Comparison of ENCODE assay signal across 2 cellular contexts in genomic region chr16:67111951-67112444, GRCh38.
TF ChIP-seq lines count a peak whose summit lies in the region.

No MANE protein-coding gene starts in this region.

TF ChIP-seq in GM23338, 12 proteins besides CTCF, POLR2A, EP300 and RAD21 (continued from another document):
- no peak for TF ChIP-seq POLR2AphosphoS5 (IDR thresholded peaks at IDR 0.05; ENCODE audit: low read depth)
- TF ChIP-seq CREB1 (CRISPR knock-in tag; IDR thresholded peaks at IDR 0.05; ENCODE audit: low read depth) = no peak
- TF ChIP-seq EZH2 (IDR thresholded peaks at IDR 0.05; ENCODE audit: low read depth, unreplicated experiment) = no peak
- no peak for TF ChIP-seq JUNB (IDR thresholded peaks at IDR 0.05; ENCODE audit: unreplicated experiment)
- no peak for TF ChIP-seq NANOG (IDR thresholded peaks at IDR 0.05; ENCODE audit: borderline replicate concordance)
- no peak for TF ChIP-seq STAT1 (IDR thresholded peaks at IDR 0.05; ENCODE audit: unreplicated experiment)
- TF ChIP-seq, protein P1, sequence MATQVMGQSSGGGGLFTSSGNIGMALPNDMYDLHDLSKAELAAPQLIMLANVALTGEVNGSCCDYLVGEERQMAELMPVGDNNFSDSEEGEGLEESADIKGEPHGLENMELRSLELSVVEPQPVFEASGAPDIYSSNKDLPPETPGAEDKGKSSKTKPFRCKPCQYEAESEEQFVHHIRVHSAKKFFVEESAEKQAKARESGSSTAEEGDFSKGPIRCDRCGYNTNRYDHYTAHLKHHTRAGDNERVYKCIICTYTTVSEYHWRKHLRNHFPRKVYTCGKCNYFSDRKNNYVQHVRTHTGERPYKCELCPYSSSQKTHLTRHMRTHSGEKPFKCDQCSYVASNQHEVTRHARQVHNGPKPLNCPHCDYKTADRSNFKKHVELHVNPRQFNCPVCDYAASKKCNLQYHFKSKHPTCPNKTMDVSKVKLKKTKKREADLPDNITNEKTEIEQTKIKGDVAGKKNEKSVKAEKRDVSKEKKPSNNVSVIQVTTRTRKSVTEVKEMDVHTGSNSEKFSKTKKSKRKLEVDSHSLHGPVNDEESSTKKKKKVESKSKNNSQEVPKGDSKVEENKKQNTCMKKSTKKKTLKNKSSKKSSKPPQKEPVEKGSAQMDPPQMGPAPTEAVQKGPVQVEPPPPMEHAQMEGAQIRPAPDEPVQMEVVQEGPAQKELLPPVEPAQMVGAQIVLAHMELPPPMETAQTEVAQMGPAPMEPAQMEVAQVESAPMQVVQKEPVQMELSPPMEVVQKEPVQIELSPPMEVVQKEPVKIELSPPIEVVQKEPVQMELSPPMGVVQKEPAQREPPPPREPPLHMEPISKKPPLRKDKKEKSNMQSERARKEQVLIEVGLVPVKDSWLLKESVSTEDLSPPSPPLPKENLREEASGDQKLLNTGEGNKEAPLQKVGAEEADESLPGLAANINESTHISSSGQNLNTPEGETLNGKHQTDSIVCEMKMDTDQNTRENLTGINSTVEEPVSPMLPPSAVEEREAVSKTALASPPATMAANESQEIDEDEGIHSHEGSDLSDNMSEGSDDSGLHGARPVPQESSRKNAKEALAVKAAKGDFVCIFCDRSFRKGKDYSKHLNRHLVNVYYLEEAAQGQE (IDR thresholded peaks at IDR 0.05; ENCODE audit: unreplicated experiment) = no peak
- TF ChIP-seq ZNF462 (CRISPR knock-in tag; IDR thresholded peaks at IDR 0.05) = no peak
- no peak for TF ChIP-seq ZNF114 (CRISPR knock-in tag; IDR thresholded peaks at IDR 0.05)

TF ChIP-seq in liver, 16 proteins besides CTCF, POLR2A, EP300 and RAD21 (continued from another document):
- TF ChIP-seq EGR1 (IDR thresholded peaks at IDR 0.05; ENCODE audit: low read depth in 2 of 2) = no peak
- no peak for TF ChIP-seq SP1 (IDR thresholded peaks at IDR 0.05)
- no peak for TF ChIP-seq NR2F2 (IDR thresholded peaks at IDR 0.05)
- no peak for TF ChIP-seq GABPA (IDR thresholded peaks at IDR 0.05 in 1 of 2, conservative IDR thresholded peaks at IDR 0.05 in 1 of 2)
- TF ChIP-seq, protein P2, sequence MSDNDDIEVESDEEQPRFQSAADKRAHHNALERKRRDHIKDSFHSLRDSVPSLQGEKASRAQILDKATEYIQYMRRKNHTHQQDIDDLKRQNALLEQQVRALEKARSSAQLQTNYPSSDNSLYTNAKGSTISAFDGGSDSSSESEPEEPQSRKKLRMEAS (IDR thresholded peaks at IDR 0.05) = no peak
